ENCODE assay signal across 23 cellular contexts in the genomic region with DNA sequence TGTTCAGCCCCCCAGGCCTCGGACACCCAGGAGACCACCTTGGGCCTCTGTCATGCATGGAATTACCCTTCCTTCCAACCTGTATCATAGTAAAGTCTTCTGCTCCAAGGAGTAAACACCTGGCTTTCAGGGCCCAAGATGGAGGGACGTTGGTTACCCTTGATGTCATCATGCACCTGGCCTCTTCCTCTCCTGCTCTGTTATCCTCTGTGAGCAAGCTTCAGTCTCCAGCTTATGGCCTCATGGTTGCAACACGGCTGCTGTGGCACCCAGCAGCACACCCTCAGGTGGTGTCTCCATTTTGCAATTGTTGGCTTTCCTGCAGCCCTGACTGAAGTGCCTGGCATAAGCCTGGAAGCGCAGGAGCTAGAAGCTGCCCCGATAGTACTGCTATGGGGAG. TPM values are rescaled to one million over a fixed set of nuclear protein-coding genes. Genes with fewer than 3 reads are reported as not detected.
"Had no signal": no experiment of that assay in that cellular context is flagged by ENCODE, and none has a peak within 500 bp of the region (broad histone marks: within the 10 kb centered on the region; RNA-seq: fewer than 3 reads in every experiment).

No MANE protein-coding gene starts in this region.

- H3K4me1 ChIP-seq: pancreas, tibial artery, upper lobe of left lung, uterus had no signal

- H3K27me3 Mint-ChIP-seq: natural killer cell treated with Interleukin-12 subunit alpha and Interleukin-12 subunit beta and Interleukin-15 and Interleukin-18, amount 100 ng/mL, for 72 hours; progenitor cell of endocrine pancreas had no signal

- H3K27ac ChIP-seq: pancreas, tibial artery, upper lobe of left lung, uterus had no signal

- H3K9me3 Mint-ChIP-seq: natural killer cell treated with Interleukin-12 subunit alpha and Interleukin-12 subunit beta and Interleukin-15 and Interleukin-18, amount 100 ng/mL, for 72 hours had no signal

- H3K9me3 ChIP-seq: pancreas, tibial artery, upper lobe of left lung, uterus had no signal

- DNase-seq: cortex of kidney; dorsolateral prefrontal cortex; effector CD8-positive, alpha-beta T cell; foreskin melanocyte; head of caudate nucleus; hypothalamus; kidney glomerular epithelial cell; mammary epithelial cell; occipital lobe; pancreas; right cardiac atrium; small intestine; stimulated activated CD4-positive, alpha-beta T cell treated with anti-CD3 and anti-CD28 coated beads, Interleukin-12 subunit alpha, Interleukin-12 subunit beta, amount 100 ng/mL, for 4 hours; stimulated activated naive CD4-positive, alpha-beta T cell treated with Interleukin-2 at 50 U/mL for 16 hours; tibial artery; upper lobe of left lung; uterus had no signal

- H3K4me3 Mint-ChIP-seq: natural killer cell treated with Interleukin-12 subunit alpha and Interleukin-12 subunit beta and Interleukin-15 and Interleukin-18, amount 100 ng/mL, for 72 hours had no signal

- H3K4me3 ChIP-seq: dorsolateral prefrontal cortex, pancreas, tibial artery, upper lobe of left lung, uterus had no signal

- H3K36me3 Mint-ChIP-seq: natural killer cell treated with Interleukin-12 subunit alpha and Interleukin-12 subunit beta and Interleukin-15 and Interleukin-18, amount 100 ng/mL, for 72 hours had no signal

- H3K36me3 ChIP-seq: pancreas, uterus had no signal

- H3K27ac Mint-ChIP-seq: natural killer cell treated with Interleukin-12 subunit alpha and Interleukin-12 subunit beta and Interleukin-15 and Interleukin-18, amount 100 ng/mL, for 72 hours had no signal

- ATAC-seq: natural killer cell treated with Interleukin-12 subunit alpha and Interleukin-12 subunit beta and Interleukin-15 and Interleukin-18, amount 100 ng/mL, for 72 hours; pancreas; right cardiac atrium had no signal

- H3K27me3 ChIP-seq: dorsolateral prefrontal cortex, pancreas, tibial artery, upper lobe of left lung, uterus had no signal

RNA-seq across cellular contexts. Expression of a gene that starts 4.0 kb away (rescaled TPM):
- total RNA-seq: dorsolateral prefrontal cortex; lower leg skin; mammary epithelial cell; mucosa of gallbladder; myocyte; natural killer cell treated with Interleukin-12 subunit alpha and Interleukin-12 subunit beta and Interleukin-15 and Interleukin-18, amount 100 ng/mL, for 72 hours; occipital lobe; pancreas; progenitor cell of endocrine pancreas; right cardiac atrium; temporal lobe; upper lobe of left lung; uterus had no signal
- polyA plus RNA-seq: mammary epithelial cell, pancreas, right cardiac atrium, small intestine had no signal

RNA-seq across cellular contexts. Expression of a gene that starts 45.3 kb away (rescaled TPM):
- total RNA-seq: myocyte; natural killer cell treated with Interleukin-12 subunit alpha and Interleukin-12 subunit beta and Interleukin-15 and Interleukin-18, amount 100 ng/mL, for 72 hours; progenitor cell of endocrine pancreas had no signal
- polyA plus RNA-seq: mammary epithelial cell had no signal
